In genomic region chr3:124587053-124587408, GRCh38 we compare ENCODE assay signal across 1 cellular context.
TF ChIP-seq lines count a peak whose summit lies in the region.

No MANE protein-coding gene starts in this region.

TF ChIP-seq in GM23338, 12 proteins besides CTCF, POLR2A, EP300 and RAD21 (continued from another document):
- TF ChIP-seq ZNF462 (CRISPR knock-in tag; IDR thresholded peaks at IDR 0.05), result peak; percentile 77; the same call in 1 of the 2 replicates
